10 cellular contexts compared by ENCODE assay signal in genomic region chr18:72843743-72844142, GRCh38. TPM values are rescaled to one million over a fixed set of nuclear protein-coding genes. Genes with fewer than 3 reads are reported as not detected.
"Had no signal": no experiment of that assay in that cellular context is flagged by ENCODE, and none has a peak within 500 bp of the region (broad histone marks: within the 10 kb centered on the region; RNA-seq: fewer than 3 reads in every experiment).

No MANE protein-coding gene starts in this region.

- H3K27ac Mint-ChIP-seq: HFFc6, IgD-negative memory B cell had no signal

- H3K9ac ChIP-seq: GM23248 had no signal

- H3K4me3 Mint-ChIP-seq: HFFc6, IgD-negative memory B cell had no signal

- H3K27ac ChIP-seq: GM23248, HL-60 had no signal

- H2AFZ ChIP-seq: GM23248 had no signal

- H3K4me3 ChIP-seq: GM23248, HAP-1 had no signal

- ATAC-seq: HCT116 had no signal

- DNase-seq: GM23248, GOT3, H7, HFFc6 had no signal

- H3K4me1 Mint-ChIP-seq: IgD-negative memory B cell had no signal

- H3K4me1 ChIP-seq: HAP-1 had no signal

- H3K9me3 ChIP-seq: HAP-1 had no signal

- H3K36me3 ChIP-seq: HAP-1 had no signal

- H3K27me3 Mint-ChIP-seq: IgD-negative memory B cell had no signal

- H3K9me3 Mint-ChIP-seq: HFFc6 had no signal

RNA-seq across cellular contexts. Expression of gene NETO1, which starts 24.0 kb away (rescaled TPM):
- total RNA-seq: GM23248, H4, HFFc6, HT1080 had no signal
- polyA plus RNA-seq: GM23248 had no signal
